Comparison of ENCODE assay signal across 8 cellular contexts in genomic region chr5:151924564-151925395, GRCh38. TPM values are rescaled to one million over a fixed set of nuclear protein-coding genes. Genes with fewer than 3 reads are reported as not detected.
DNase-seq lines count a peak whose midpoint lies in the region; ATAC-seq and TF ChIP-seq lines count a peak whose summit lies in the region.

GLRA1 (minus strand) TSS chr5:151924851; CDS start chr5:151924549, 302 bp downstream.

- no peaks in the 10 kb centered on the region for H3K4me1 ChIP-seq in heart left ventricle

- DNase-seq in GM20000 (ENCODE audit: low spot score) (peak; percentile 51), NOMO-1 treated with dmso at 0.1 percent for 144 hours (lab: John Stamatoyannopoulos, UW; ENCODE audit: unreplicated experiment) (peak; percentile 5), heart left ventricle (peak; percentile 34 to 68 (median 64)), sciatic nerve (ENCODE audit: low spot score) (peak; percentile 69), SW 1271 (lab: John Stamatoyannopoulos, UW) (no peak)
- peak in 3 of 4 experiments; percentile 1 to 26 (median 6) for DNase-seq in activated naive CD4-positive, alpha-beta T cell (lab: John Stamatoyannopoulos, UW)

- TF ChIP-seq POLR2A in heart left ventricle (IDR thresholded peaks at IDR 0.05): no peak

- no peaks in the 10 kb centered on the region for H3K36me3 ChIP-seq in heart left ventricle

- no peak within 1 kb of the TSS for H3K27ac ChIP-seq in heart left ventricle

- intact Hi-C loops in heart left ventricle (cut with DNase I) (no loop called here), sciatic nerve (cut with DNase I) (no loop called here)

- WGBS in heart left ventricle, 4 donors: 5 to 7% (median 6%) methylated on average over 48 of the region's 48 CpGs

- TF ChIP-seq CTCF in GM20000 (IDR thresholded peaks at IDR 0.05; ENCODE audit: extremely low read depth, missing control alignments) (no peak), heart left ventricle (IDR thresholded peaks at IDR 0.05) (no peak)

- H3K9me3 ChIP-seq in heart left ventricle: peaks cover 0 to 3% (median 0%) of the 10 kb centered on the region in 12 donors

- H3K27me3 ChIP-seq in heart left ventricle: peaks cover 0 to 24% (median 9%) of the 10 kb centered on the region in 9 donors

- no peak within 1 kb of the TSS for H3K4me3 ChIP-seq in heart left ventricle

- ATAC-seq in heart left ventricle (peak in 2 of 4 donors; percentile 71 to 75), sciatic nerve (peak; percentile 50), GM19395 (IDR thresholded peaks at IDR 0.05; ENCODE audit: unreplicated experiment) (no peak), GM18858 (IDR thresholded peaks at IDR 0.05; ENCODE audit: unreplicated experiment) (no peak)

RNA-seq across cellular contexts. Expression of gene GLRA1, which starts in this region (rescaled TPM):
- total RNA-seq in heart left ventricle (not detected), sciatic nerve (not detected)
- polyA plus RNA-seq in heart left ventricle: not detected

Comparison
In these comparisons a context has a peak if more than half of its experiments do, and no peak if none do; other contexts are left out.
1. Peak in DNase-seq in heart left ventricle; RNA of the gene not detected or under 1 TPM.
2. Peak in DNase-seq and ATAC-seq in sciatic nerve; RNA of the gene not detected or under 1 TPM.
3. DNase-seq: peak in GM20000 (single experiment), NOMO-1 treated with dmso at 0.1 percent for 144 hours (single experiment) and activated naive CD4-positive, alpha-beta T cell (3 of 4); none in SW 1271 (0 of 2).